In genomic region chr6:27002447-27002846, GRCh38 we compare ENCODE assay signal across 9 cellular contexts.
"Had no signal": no experiment of that assay in that cellular context is flagged by ENCODE, and none has a peak within 500 bp of the region (broad histone marks: within the 10 kb centered on the region; RNA-seq: fewer than 3 reads in every experiment).

No MANE protein-coding gene starts in this region.

- DNase-seq: GM23248, H9, HCEC 1CT, HFFc6, IMR-90, KG1 had no signal

- H2AFZ ChIP-seq: GM23248 had no signal

- H3K9ac ChIP-seq: GM23248 had no signal

- H3K27ac ChIP-seq: GM23248 had no signal

- H3K4me3 ChIP-seq: GM23248 had no signal

- FAIRE-seq: H1, H54, HTR-8/SVneo had no signal
